ENCODE assay signal across 9 cellular contexts in the genomic region with DNA sequence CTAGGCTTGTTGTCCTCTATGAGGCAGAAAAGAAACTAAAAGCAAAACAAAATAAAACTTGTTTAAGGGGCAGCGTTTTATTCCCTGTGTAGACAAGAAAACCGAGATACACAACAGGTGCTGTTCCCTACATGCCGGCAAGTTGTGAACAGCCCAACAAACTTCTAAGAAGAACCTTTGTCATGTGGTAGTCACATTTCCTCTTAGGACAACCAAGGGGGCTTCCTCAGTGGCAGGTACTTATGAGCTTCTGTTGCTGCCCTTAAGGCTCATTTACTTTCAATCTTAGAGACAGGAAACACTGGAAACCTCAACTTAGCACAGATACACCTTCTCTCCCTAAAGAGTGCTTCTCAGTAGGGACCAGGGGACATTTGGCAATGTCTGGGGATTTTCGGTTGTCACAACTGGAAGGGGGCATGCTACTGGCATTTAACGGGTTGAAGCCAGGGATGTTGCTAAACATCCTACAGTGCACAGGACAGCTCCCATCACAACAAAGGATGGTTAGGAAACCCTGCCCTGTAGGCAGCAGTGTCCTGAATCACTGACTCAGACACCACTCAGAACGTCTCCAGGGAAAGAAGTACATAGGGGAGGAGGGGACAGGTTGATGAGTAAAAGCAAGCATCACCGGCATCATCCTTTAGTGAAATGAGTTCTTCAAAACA.
DNase-seq lines count a peak whose midpoint lies in the region; ATAC-seq and TF ChIP-seq lines count a peak whose summit lies in the region.
"Had no signal": no experiment of that assay in that cellular context is flagged by ENCODE, and none has a peak within 500 bp of the region (broad histone marks: within the 10 kb centered on the region; RNA-seq: fewer than 3 reads in every experiment).

No MANE protein-coding gene starts in this region.

- no peak overlapping the region for H3K4me3 ChIP-seq in A673 (ENCODE audit: low read depth, low read length, poor library complexity, severe bottlenecking)
- H3K4me3 ChIP-seq: adrenal gland had no signal

- peaks cover 25% of the 10 kb centered on the region for H3K4me1 Mint-ChIP-seq in activated CD4-positive, alpha-beta T cell treated with anti-CD3 and anti-CD28 coated beads, Interleukin-2, amount 10 ng/mL, durations not matched to agents 24 days and 14 days

- CTCF ChIA-PET in A673 (lab: Charles Lee): no interaction called here

- DNase-seq in activated CD4-positive, CD25-positive, alpha-beta regulatory T cell (lab: John Stamatoyannopoulos, UW): no peak
- peak; percentile 80 for DNase-seq in activated CD4-positive, alpha-beta T cell treated with anti-CD3 and anti-CD28 coated beads, Interleukin-2, amount 10 ng/mL, durations not matched to agents 24 days and 14 days
- peak; percentile 1 for DNase-seq in stimulated activated CD4-positive, alpha-beta T cell treated with anti-CD3 and anti-CD28 coated beads, Interleukin-4, amount 100 ng/mL, for 1 hour
- DNase-seq in A673 (ENCODE audit: low spot score): no peak
- no peak for DNase-seq in hippocampal formation (lab: John Stamatoyannopoulos, UW)
- DNase-seq: adrenal gland had no signal

- POLR2A ChIA-PET in A673 (lab: Charles Lee; ENCODE audit: low non-redundant PET): no interaction called here

- H3K27ac Mint-ChIP-seq in activated CD4-positive, alpha-beta T cell treated with anti-CD3 and anti-CD28 coated beads, Interleukin-2, amount 10 ng/mL, durations not matched to agents 24 days and 14 days: peak overlapping the region; percentile 91

- H3K36me3 Mint-ChIP-seq in activated CD4-positive, alpha-beta T cell treated with anti-CD3 and anti-CD28 coated beads, Interleukin-2, amount 10 ng/mL, durations not matched to agents 24 days and 14 days (ENCODE audit: low read depth): no peaks in the 10 kb centered on the region

- H3K27me3 Mint-ChIP-seq in activated CD4-positive, alpha-beta T cell treated with anti-CD3 and anti-CD28 coated beads, Interleukin-2, amount 10 ng/mL, durations not matched to agents 24 days and 14 days: no peaks in the 10 kb centered on the region

- peak; percentile 92 for ATAC-seq in activated CD4-positive, CD25-positive, alpha-beta regulatory T cell treated with anti-CD3 and anti-CD28 coated beads, Interleukin-2, amount 50 U/mL, for 24 hours
- ATAC-seq in HG02884 (IDR thresholded peaks at IDR 0.05; ENCODE audit: unreplicated experiment): peak; percentile 66
- ATAC-seq in HG03469 (IDR thresholded peaks at IDR 0.05; ENCODE audit: unreplicated experiment): no peak

- H3K9me3 Mint-ChIP-seq in activated CD4-positive, alpha-beta T cell treated with anti-CD3 and anti-CD28 coated beads, Interleukin-2, amount 10 ng/mL, durations not matched to agents 24 days and 14 days: peaks cover 10% of the 10 kb centered on the region

- no peaks in the 10 kb centered on the region for H3K36me3 ChIP-seq in A673 (ENCODE audit: insufficient read depth, low read length, poor library complexity, severe bottlenecking)
- H3K36me3 ChIP-seq: adrenal gland had no signal

- TF ChIP-seq CTCF in A673 (conservative IDR thresholded peaks at IDR 0.05; ENCODE audit: low read depth, low read length): no peak

- H3K4me1 ChIP-seq in A673 (ENCODE audit: insufficient read depth, low read length, poor library complexity, severe bottlenecking): no peaks in the 10 kb centered on the region
- H3K4me1 ChIP-seq: adrenal gland had no signal

- H3K27me3 ChIP-seq in A673 (replicated peaks; ENCODE audit: insufficient read depth, low read depth, low read length, poor library complexity): no peaks in the 10 kb centered on the region

- no peaks in the 10 kb centered on the region for H3K9me3 ChIP-seq in A673 (ENCODE audit: low read depth, low read length, poor library complexity, severe bottlenecking)
- H3K9me3 ChIP-seq: adrenal gland had no signal

- H3K27ac ChIP-seq in A673 (ENCODE audit: low read depth, low read length, poor library complexity, severe bottlenecking): no peak overlapping the region
- H3K27ac ChIP-seq: adrenal gland had no signal

- intact Hi-C loops in activated CD4-positive, alpha-beta T cell treated with anti-CD3 and anti-CD28 coated beads, Interleukin-2, amount 10 ng/mL, durations not matched to agents 24 days and 14 days (cut with micrococcal nuclease): loop anchor here (1.0 to 10.0 kb wide), 8 partner anchors 8 to 1424 kb away; a partner anchor contains a TSS
- intact Hi-C loops in A673 (cut with micrococcal nuclease; ENCODE audit: unreplicated experiment): no loop called here

- peak overlapping the region; percentile 85 for H3K4me3 Mint-ChIP-seq in activated CD4-positive, alpha-beta T cell treated with anti-CD3 and anti-CD28 coated beads, Interleukin-2, amount 10 ng/mL, durations not matched to agents 24 days and 14 days

- no TSS peak for BruUV-seq in A673 (replicated peaks; lab: Mats Ljungman, UMichigan)

Comparison
In these comparisons a context has a peak if more than half of its experiments do, and no peak if none do; other contexts are left out.
1. DNase-seq: peak in activated CD4-positive, alpha-beta T cell treated with anti-CD3 and anti-CD28 coated beads, Interleukin-2, amount 10 ng/mL, durations not matched to agents 24 days and 14 days (single experiment) and stimulated activated CD4-positive, alpha-beta T cell treated with anti-CD3 and anti-CD28 coated beads, Interleukin-4, amount 100 ng/mL, for 1 hour (single experiment); none in activated CD4-positive, CD25-positive, alpha-beta regulatory T cell (0 of 4), A673 (single experiment) and hippocampal formation (0 of 2).